Comparison of ENCODE assay signal across 16 cellular contexts in the genomic region with DNA sequence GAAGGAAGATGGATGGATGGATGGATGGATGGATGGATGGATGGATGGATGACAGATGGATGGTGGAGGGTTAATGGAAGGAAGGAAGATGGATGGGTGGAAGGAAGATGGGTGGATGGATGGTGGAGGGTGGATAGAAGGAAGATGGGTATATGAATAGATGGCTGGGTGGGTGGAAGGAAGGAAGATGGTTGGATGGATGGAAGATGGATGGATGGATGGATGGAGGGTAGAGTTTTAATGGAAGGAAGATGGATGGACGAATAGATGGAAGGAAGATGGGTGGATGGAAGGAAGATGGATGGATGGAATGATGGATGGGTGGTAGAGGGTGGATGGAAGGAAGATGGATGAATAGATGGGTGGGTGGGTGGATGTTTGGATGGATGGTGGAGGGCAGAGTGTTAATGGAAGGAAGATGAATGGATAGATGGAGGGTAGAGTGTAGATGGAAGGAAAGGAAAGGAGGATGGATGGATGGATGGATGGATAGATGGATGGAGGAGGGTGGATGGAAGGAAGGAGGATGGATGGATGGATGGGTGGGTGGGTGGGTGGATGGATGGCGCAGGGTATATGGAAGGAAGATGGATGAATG. TPM values are rescaled to one million over a fixed set of nuclear protein-coding genes. Genes with fewer than 3 reads are reported as not detected.
A peak's percentile ranks its signal among the peaks of the same experiment; 100 is the strongest.
DNase-seq lines count a peak whose midpoint lies in the region; ATAC-seq, FAIRE-seq and TF ChIP-seq lines count a peak whose summit lies in the region.
"Had no signal": no experiment of that assay in that cellular context is flagged by ENCODE, and none has a peak within 500 bp of the region (broad histone marks: within the 10 kb centered on the region; RNA-seq: fewer than 3 reads in every experiment).

No MANE protein-coding gene starts in this region.

- H3K27me3 ChIP-seq in HepG2 (ENCODE audit: control insufficient read depth in 1 of 2, insufficient read depth in 2 of 2, low read length in 2 of 2) (no peaks in the 10 kb centered on the region), right lobe of liver (no peaks in the 10 kb centered on the region), H1 (replicated peaks in 1 of 4; ENCODE audit: control insufficient read depth in 3 of 4, extremely low read depth in 1 of 4, insufficient read depth in 3 of 4, low read length in 3 of 4) (0 out of 7 replicates have a peak, but pooled peaks cover 0 to 6% (median 0%) of the 10 kb centered on the region in 4 experiments), osteoblast (ENCODE audit: insufficient read depth, low read length) (no peaks in the 10 kb centered on the region)

- no peak for FAIRE-seq in HepG2 (lab: Jason Lieb, UNC)
- no peak for FAIRE-seq in H1 (lab: Jason Lieb, UNC)
- FAIRE-seq: G401.6, GM12892 had no signal

- H3K36me3 ChIP-seq in HepG2 (replicated peaks in 1 of 2; ENCODE audit: control insufficient read depth in 1 of 2, insufficient read depth in 2 of 2, low read length in 2 of 2), result peaks cover 13 to 17% of the 10 kb centered on the region in 2 experiments
- peaks cover 0 to 21% (median 5%) of the 10 kb centered on the region in 4 donors for H3K36me3 ChIP-seq in right lobe of liver
- H3K36me3 ChIP-seq in H1 (ENCODE audit: control insufficient read depth in 2 of 4, insufficient read depth in 4 of 4, low read length in 3 of 4), result peaks cover 8 to 32% (median 26%) of the 10 kb centered on the region in 4 experiments; a peak in 7 of 8 replicates
- H3K36me3 ChIP-seq in osteoblast (ENCODE audit: insufficient read depth, low read length), result peaks cover 21% of the 10 kb centered on the region

- no peak for DNase-seq in HepG2 (ENCODE audit: low spot score)
- DNase-seq in right lobe of liver, result no peak
- no peak for DNase-seq in H1 (ENCODE audit: low read depth in 1 of 2, low spot score in 2 of 2)
- DNase-seq in osteoblast (ENCODE audit: insufficient read length, low spot score, missing footprints), result peak; percentile 17
- no peak for DNase-seq in left colon
- DNase-seq in kidney glomerular epithelial cell (lab: John Stamatoyannopoulos, UW), result no peak
- DNase-seq: C1 segment of cervical spinal cord; Caco-2; CD8-positive, alpha-beta T cell; DMS153; DND-41; GOT3; H7; HCEC 1CT had no signal

- H3K9ac ChIP-seq in HepG2 (ENCODE audit: insufficient read depth, low read depth, low read length) (no peak overlapping the region), H1 (replicated peaks in 1 of 4; ENCODE audit: extremely low read depth in 1 of 4, low read depth in 3 of 4, low read length in 3 of 4) (no peak overlapping the region)

- no peak overlapping the region for H4K8ac ChIP-seq in H1 (ENCODE audit: extremely low read depth, insufficient read depth, low read length)

- H3K14ac ChIP-seq in H1 (ENCODE audit: insufficient read length), result no peak overlapping the region

- H3K27ac ChIP-seq in HepG2 (ENCODE audit: extremely low read length, insufficient read depth, low read length) (no peak overlapping the region), right lobe of liver (no peak overlapping the region), H1 (ENCODE audit: low read depth, low read length) (no peak overlapping the region), osteoblast (ENCODE audit: low read depth, low read length) (no peak overlapping the region)

- no peak overlapping the region for H3K23ac ChIP-seq in H1 (ENCODE audit: insufficient read length)

- intact Hi-C loops in HepG2 (cut with micrococcal nuclease; ENCODE audit: unreplicated experiment), result no loop called here
- intact Hi-C loops in right lobe of liver (cut with DNase I), result loop anchor here in 1 of 2 donors (10.0 kb wide), 1 partner anchor 124 kb away; a partner anchor contains a TSS
- intact Hi-C loops in left colon (cut with DNase I, micrococcal nuclease), result no loop called here

- CTCF ChIA-PET in HepG2 (lab: Yijun Ruan, JAX; ENCODE audit: low intra/inter-chr PET ratio, low total read pairs) (no interaction called here), H1 (lab: Charles Lee; ENCODE audit: partially characterized antibody) (interaction anchor here (1.3 kb wide), 1 partner anchor 35 kb away, joined by 6 read pairs; no protein-coding TSS in a partner anchor)

- no peak overlapping the region for H2BK20ac ChIP-seq in H1 (ENCODE audit: low read length)

- H2BK5ac ChIP-seq in H1 (ENCODE audit: low read depth, low read length), result no peak overlapping the region

- no peak overlapping the region for H2BK120ac ChIP-seq in H1 (replicated peaks; ENCODE audit: low read depth, low read length)

- H2BK12ac ChIP-seq in H1 (ENCODE audit: low read depth, low read length), result no peak overlapping the region

- H3K4ac ChIP-seq in H1 (replicated peaks; ENCODE audit: insufficient read length, low read depth, low read length), result no peak overlapping the region

- TF ChIP-seq EP300 in HepG2 (IDR thresholded peaks at IDR 0.05; ENCODE audit: low read depth in 2 of 2, low read length in 2 of 2) (no peak), HepG2 (CRISPR knock-in tag; IDR thresholded peaks at IDR 0.05; ENCODE audit: borderline replicate concordance) (no peak), H1 (IDR thresholded peaks at IDR 0.05; ENCODE audit: borderline replicate concordance in 1 of 2, low read depth in 2 of 2, low read length in 2 of 2) (no peak)

- POLR2A ChIA-PET in HepG2 (lab: Yijun Ruan, JAX) (no interaction called here), H1 (lab: Charles Lee; ENCODE audit: partially characterized antibody) (interaction anchor here (1.2 kb wide), 1 partner anchor 9 kb away, joined by 3 read pairs; no protein-coding TSS in a partner anchor)

- TF ChIP-seq RAD21 in HepG2 (CRISPR knock-in tag; IDR thresholded peaks at IDR 0.05) (no peak), H1 (IDR thresholded peaks at IDR 0.05 in 1 of 2, conservative IDR thresholded peaks at IDR 0.05 in 1 of 2; ENCODE audit: low read depth in 2 of 2, low read length in 2 of 2) (no peak)

- H3K4me1 ChIP-seq in HepG2 (ENCODE audit: insufficient read depth, low read length) (no peaks in the 10 kb centered on the region), right lobe of liver (no peaks in the 10 kb centered on the region), H1 (replicated peaks in 1 of 4; ENCODE audit: control insufficient read depth in 3 of 4, insufficient read depth in 4 of 4, low read length in 3 of 4) (peaks cover 0 to under 1% (median 0%) of the 10 kb centered on the region in 4 experiments; a peak in 1 of 7 replicates), osteoblast (ENCODE audit: insufficient read depth, low read length) (no peaks in the 10 kb centered on the region)
- H3K4me1 ChIP-seq: Caco-2 had no signal

- in situ Hi-C loops in HepG2 (cut with HindIII; ENCODE audit: extremely low pct_ligation_motif_present, low pct_unique_long_range_greater_than_20kb), result loop anchor here (10.0 kb wide), 1 partner anchor 124 kb away; a partner anchor contains a TSS

- WGBS in HepG2 (ENCODE audit: low lambda C conversion rate), result 84% methylated on average over 2 of the region's 2 CpGs
- WGBS in right lobe of liver (ENCODE audit: insufficient coverage, low coverage, low lambda C conversion rate, missing lambda C conversion rate), result 85% methylated on average over 2 of the region's 2 CpGs
- 95 to 100% methylated on average over 1 to 2 of the region's 2 CpGs for WGBS in H1 (ENCODE audit: extremely low coverage in 1 of 2, insufficient coverage in 1 of 2, insufficient read length in 1 of 2, insufficient replicate concordance in 2 of 2, low coverage in 1 of 2, low lambda C conversion rate in 2 of 2, missing lambda C conversion rate in 1 of 2), 2 experiments

- peaks cover 8% of the 10 kb centered on the region for H3K23me2 ChIP-seq in H1 (ENCODE audit: low read depth, low read length)

- no peaks in the 10 kb centered on the region for H3K79me1 ChIP-seq in H1 (ENCODE audit: low read depth, low read length)

- H2AFZ ChIP-seq in HepG2 (ENCODE audit: low read length), result no peak overlapping the region
- no peak overlapping the region for H2AFZ ChIP-seq in H1 (ENCODE audit: low read length)
- no peak overlapping the region for H2AFZ ChIP-seq in osteoblast (ENCODE audit: low read length)

- ATAC-seq in HepG2 (no peak), right lobe of liver (no peak), left colon (no peak)
- ATAC-seq: CD8-positive, alpha-beta T cell had no signal

- H4K91ac ChIP-seq in H1 (replicated peaks; ENCODE audit: insufficient read length, low read length), result no peak overlapping the region

- no peak overlapping the region for H3K18ac ChIP-seq in H1 (ENCODE audit: extremely low read depth, low read length)

- H3K4me2 ChIP-seq in HepG2 (ENCODE audit: low read depth, low read length) (no peak overlapping the region), H1 (ENCODE audit: insufficient read depth in 1 of 2, low read depth in 2 of 2, low read length in 2 of 2) (no peak overlapping the region), osteoblast (ENCODE audit: insufficient read depth, low read length) (no peak overlapping the region)

- peak overlapping the region; percentile 43 for H3K56ac ChIP-seq in H1 (replicated peaks; ENCODE audit: insufficient read length, low read depth, low read length)

- BruUV-seq in HepG2 (replicated peaks; lab: Mats Ljungman, UMichigan), result no TSS peak

- no peak overlapping the region for H2AK5ac ChIP-seq in H1 (ENCODE audit: low read depth, low read length)

- no peak overlapping the region for H2BK15ac ChIP-seq in H1 (ENCODE audit: low read length)

- H4K20me1 ChIP-seq in HepG2 (ENCODE audit: insufficient read depth, low read length) (no peaks in the 10 kb centered on the region), H1 (replicated peaks in 1 of 2; ENCODE audit: control insufficient read depth in 1 of 2, insufficient read depth in 2 of 2, low read length in 2 of 2) (peaks cover 0 to 12% of the 10 kb centered on the region in 2 experiments), osteoblast (ENCODE audit: insufficient read depth, low read length) (peaks cover 19% of the 10 kb centered on the region)

- no peaks in the 10 kb centered on the region for H3K79me2 ChIP-seq in HepG2 (ENCODE audit: insufficient read depth, low read length)
- no peaks in the 10 kb centered on the region for H3K79me2 ChIP-seq in H1 (ENCODE audit: control insufficient read depth in 1 of 2, insufficient read depth in 2 of 2, low read length in 2 of 2)
- H3K79me2 ChIP-seq in osteoblast (ENCODE audit: insufficient read depth, low read length), result no peaks in the 10 kb centered on the region

- no peak overlapping the region for H4K5ac ChIP-seq in H1 (ENCODE audit: insufficient read length, low read depth, low read length)

- no peak overlapping the region for H3K4me3 ChIP-seq in HepG2 (replicated peaks in 1 of 3; ENCODE audit: insufficient read depth in 1 of 3, low read depth in 2 of 3, low read length in 3 of 3)
- no peak overlapping the region for H3K4me3 ChIP-seq in right lobe of liver
- H3K4me3 ChIP-seq in H1 (ENCODE audit: extremely low read depth in 1 of 4, insufficient read depth in 2 of 4, low read depth in 3 of 4, low read length in 4 of 4), result no peak overlapping the region
- H3K4me3 ChIP-seq in osteoblast (ENCODE audit: insufficient read depth, low read length), result no peak overlapping the region

- H3K9me3 ChIP-seq in HepG2 (ENCODE audit: low read length), result no peaks in the 10 kb centered on the region
- no peaks in the 10 kb centered on the region for H3K9me3 ChIP-seq in right lobe of liver
- peaks cover 0 to 4% of the 10 kb centered on the region in 2 experiments; a peak in 2 of 4 replicates for H3K9me3 ChIP-seq in H1 (ENCODE audit: insufficient read depth in 2 of 2, low read depth in 1 of 2, low read length in 1 of 2)
- H3K9me3 ChIP-seq in osteoblast (ENCODE audit: low read depth, low read length), result no peaks in the 10 kb centered on the region

- TF ChIP-seq CTCF in HepG2 (CRISPR knock-in tag; IDR thresholded peaks at IDR 0.05), result no peak
- TF ChIP-seq CTCF in right lobe of liver (IDR thresholded peaks at IDR 0.05), result no peak
- no peak for TF ChIP-seq CTCF in H1 (IDR thresholded peaks at IDR 0.05; ENCODE audit: control extremely low read depth in 1 of 3, insufficient read depth in 1 of 3, low read depth in 1 of 3, low read length in 3 of 3)
- TF ChIP-seq CTCF in osteoblast (IDR thresholded peaks at IDR 0.05; ENCODE audit: extremely low read depth, low read depth, low read length), result no peak

- TF ChIP-seq POLR2A in HepG2 (IDR thresholded peaks at IDR 0.05; ENCODE audit: insufficient read depth in 1 of 2, low read depth in 2 of 2, low read length in 2 of 2), result no peak
- TF ChIP-seq POLR2A in right lobe of liver (IDR thresholded peaks at IDR 0.05), result no peak
- no peak for TF ChIP-seq POLR2A in H1 (IDR thresholded peaks at IDR 0.05; ENCODE audit: control extremely low read depth in 1 of 2, low read depth in 2 of 2, low read length in 2 of 2)

RNA-seq across cellular contexts. Expression of a gene that starts 22.1 kb away (rescaled TPM):
- total RNA-seq in HepG2 (2016; rRNA removed; fragmentation: Illumina TruSeq; extraction: Trizol) (2.8 and 4.0 TPM in 2 replicates), right lobe of liver (10 to 100 TPM in 5 of 6 experiments, 1 to 10 TPM in 1; 6.6 to 15.6 (median 11.3) TPM), osteoblast (5.1 and 5.6 TPM in 2 replicates), left colon (1 to 10 TPM; 8.7 to 9.8 TPM)
- 0.79 and 0.91 TPM in 2 replicates for total RNA-seq in HepG2 (2016; cell fraction: cytosol; rRNA removed; fragmentation: Illumina TruSeq; extraction: Trizol; ENCODE audit: low read depth)
- 2.6 and 3.4 TPM in 2 replicates for total RNA-seq in HepG2 (2016; cell fraction: insoluble cytoplasmic fraction; rRNA removed; fragmentation: Illumina TruSeq; extraction: Trizol)
- total RNA-seq in HepG2 (2016; cell fraction: membrane; rRNA removed; fragmentation: Illumina TruSeq; extraction: Trizol), result 1.7 and 1.9 TPM in 2 replicates
- 3.8 and 4.8 TPM in 2 replicates for total RNA-seq in HepG2 (2016; cell fraction: nucleus; rRNA removed; fragmentation: Illumina TruSeq; extraction: Trizol)
- polyA plus RNA-seq in HepG2 (2011; rRNA removed) (1.8 and 2.0 TPM in 2 replicates), H1 (2011; rRNA removed) (3.7 and 4.6 TPM in 2 replicates)
- polyA plus RNA-seq in HepG2 (2011; cell fraction: cytosol; rRNA removed), result 1.4 and 1.5 TPM in 2 replicates
- polyA plus RNA-seq in HepG2 (2011; cell fraction: nucleus; rRNA removed), result 5.0 and 5.9 TPM in 2 replicates
- 1.5 and 2.0 TPM in 2 replicates for polyA plus RNA-seq in HepG2 (2012)
- polyA plus RNA-seq in HepG2 (2016; cell fraction: cytosol; fragmentation: Illumina TruSeq; extraction: Trizol; ENCODE audit: low read depth), result 0.28 and 0.36 TPM in 2 replicates
- polyA plus RNA-seq in HepG2 (2016; cell fraction: insoluble cytoplasmic fraction; fragmentation: Illumina TruSeq; extraction: Trizol; ENCODE audit: low read depth), result 3.1 and 3.6 TPM in 2 replicates
- polyA plus RNA-seq in HepG2 (2016; cell fraction: membrane; fragmentation: Illumina TruSeq; extraction: Trizol; ENCODE audit: low read depth), result 0.69 and 0.76 TPM in 2 replicates
- polyA plus RNA-seq in HepG2 (2016; cell fraction: nucleus; fragmentation: Illumina TruSeq; extraction: Trizol; ENCODE audit: insufficient read depth, low read depth), result 4.2 and 4.4 TPM in 2 replicates
- polyA minus RNA-seq in HepG2 (2011; rRNA and poly(A)+ RNA removed; ENCODE audit: low replicate concordance), result 1.8 and 5.1 TPM in 2 replicates
- polyA minus RNA-seq in HepG2 (2011; cell fraction: cytosol; rRNA and poly(A)+ RNA removed), result 0.79 and 1.4 TPM in 2 replicates
- polyA minus RNA-seq in HepG2 (2011; cell fraction: nucleus; rRNA and poly(A)+ RNA removed), result 8.5 and 8.8 TPM in 2 replicates
- 5.8 and 7.0 TPM in 2 replicates for total RNA-seq in H1 (2021; fragmentation: NEBNext Ultra II Directional; extraction: Animal tissue kit (Norgen Biotek cat#: 25700))
- 3.9 TPM for polyA plus RNA-seq in H1 (2011; cell fraction: cytosol; rRNA removed)
- polyA plus RNA-seq in H1 (2011; cell fraction: nucleus; rRNA removed), result 12.8 TPM
- 3.2 to 3.9 TPM (median 3.6 TPM) in 4 replicates for polyA plus RNA-seq in H1 (2012, experiment 1 of 2)
- polyA plus RNA-seq in H1 (2012, experiment 2 of 2), result 1.7 TPM
- polyA plus RNA-seq in H1 (2013, experiment 1 of 2), result 3.0 TPM
- 2.4 TPM for polyA plus RNA-seq in H1 (2013, experiment 2 of 2)
- polyA minus RNA-seq in H1 (2011; rRNA and poly(A)+ RNA removed), result 18.3 and 19.3 TPM in 2 replicates
- 6.3 TPM for polyA minus RNA-seq in H1 (2011; cell fraction: cytosol; rRNA and poly(A)+ RNA removed)
- 26.2 TPM for polyA minus RNA-seq in H1 (2011; cell fraction: nucleus; rRNA and poly(A)+ RNA removed)

RNA-seq across cellular contexts. Expression of a gene that starts 32.0 kb away (rescaled TPM):
- total RNA-seq in HepG2 (2016; rRNA removed; fragmentation: Illumina TruSeq; extraction: Trizol), result 18.1 and 27.1 TPM in 2 replicates
- total RNA-seq in HepG2 (2016; cell fraction: cytosol; rRNA removed; fragmentation: Illumina TruSeq; extraction: Trizol; ENCODE audit: low read depth), result 11.4 and 11.5 TPM in 2 replicates
- 18.2 and 24.7 TPM in 2 replicates for total RNA-seq in HepG2 (2016; cell fraction: insoluble cytoplasmic fraction; rRNA removed; fragmentation: Illumina TruSeq; extraction: Trizol)
- 21.9 and 22.1 TPM in 2 replicates for total RNA-seq in HepG2 (2016; cell fraction: membrane; rRNA removed; fragmentation: Illumina TruSeq; extraction: Trizol)
- total RNA-seq in HepG2 (2016; cell fraction: nucleus; rRNA removed; fragmentation: Illumina TruSeq; extraction: Trizol), result 32.7 and 36.4 TPM in 2 replicates
- 20.5 and 26.5 TPM in 2 replicates for polyA plus RNA-seq in HepG2 (2011; rRNA removed)
- polyA plus RNA-seq in HepG2 (2011; cell fraction: cytosol; rRNA removed), result 14.6 and 23.2 TPM in 2 replicates
- polyA plus RNA-seq in HepG2 (2011; cell fraction: nucleus; rRNA removed), result 50.0 and 59.1 TPM in 2 replicates
- 20.8 and 24.1 TPM in 2 replicates for polyA plus RNA-seq in HepG2 (2012)
- polyA plus RNA-seq in HepG2 (2016; cell fraction: cytosol; fragmentation: Illumina TruSeq; extraction: Trizol; ENCODE audit: low read depth), result 5.0 and 5.2 TPM in 2 replicates
- 24.2 and 30.6 TPM in 2 replicates for polyA plus RNA-seq in HepG2 (2016; cell fraction: insoluble cytoplasmic fraction; fragmentation: Illumina TruSeq; extraction: Trizol; ENCODE audit: low read depth)
- 6.9 and 8.0 TPM in 2 replicates for polyA plus RNA-seq in HepG2 (2016; cell fraction: membrane; fragmentation: Illumina TruSeq; extraction: Trizol; ENCODE audit: low read depth)
- 47.7 and 49.4 TPM in 2 replicates for polyA plus RNA-seq in HepG2 (2016; cell fraction: nucleus; fragmentation: Illumina TruSeq; extraction: Trizol; ENCODE audit: insufficient read depth, low read depth)
- 5.0 and 29.3 TPM in 2 replicates for polyA minus RNA-seq in HepG2 (2011; rRNA and poly(A)+ RNA removed; ENCODE audit: low replicate concordance)
- polyA minus RNA-seq in HepG2 (2011; cell fraction: cytosol; rRNA and poly(A)+ RNA removed), result 11.4 and 16.2 TPM in 2 replicates
- polyA minus RNA-seq in HepG2 (2011; cell fraction: nucleus; rRNA and poly(A)+ RNA removed), result 49.3 and 51.1 TPM in 2 replicates
- total RNA-seq in right lobe of liver, result 100 to 1,000 TPM in 1 of 6 experiments, 10 to 100 TPM in 5; 40.1 to 170 (median 53.9) TPM
- 0.48 and 0.58 TPM in 2 replicates for total RNA-seq in H1 (2021; fragmentation: NEBNext Ultra II Directional; extraction: Animal tissue kit (Norgen Biotek cat#: 25700))
- polyA plus RNA-seq in H1 (2011; rRNA removed), result 0.76 and 1.5 TPM in 2 replicates
- polyA plus RNA-seq in H1 (2011; cell fraction: cytosol; rRNA removed), result 1.2 TPM
- 2.4 TPM for polyA plus RNA-seq in H1 (2011; cell fraction: nucleus; rRNA removed)
- polyA plus RNA-seq in H1 (2012, experiment 1 of 2), result 0.53 to 0.86 TPM (median 0.70 TPM) in 4 replicates
- polyA plus RNA-seq in H1 (2012, experiment 2 of 2), result 0.34 TPM
- 0.34 TPM for polyA plus RNA-seq in H1 (2013, experiment 1 of 2)
- polyA plus RNA-seq in H1 (2013, experiment 2 of 2), result 0.48 TPM
- 0.16 and 0.22 TPM in 2 replicates for polyA minus RNA-seq in H1 (2011; rRNA and poly(A)+ RNA removed)
- polyA minus RNA-seq in H1 (2011; cell fraction: cytosol; rRNA and poly(A)+ RNA removed), result 0.59 TPM
- 2.5 TPM for polyA minus RNA-seq in H1 (2011; cell fraction: nucleus; rRNA and poly(A)+ RNA removed)
- 3.6 and 5.0 TPM in 2 replicates for total RNA-seq in osteoblast
- total RNA-seq in left colon, result 10 to 100 TPM; 14.5 to 14.7 TPM

RNA-seq across cellular contexts. Expression of a gene that starts 47.1 kb away (rescaled TPM):
- total RNA-seq in HepG2 (2016; rRNA removed; fragmentation: Illumina TruSeq; extraction: Trizol), result 0.49 TPM in 1 of 2 replicates, not detected in the other
- total RNA-seq in HepG2 (2016; cell fraction: cytosol; rRNA removed; fragmentation: Illumina TruSeq; extraction: Trizol; ENCODE audit: low read depth), result not detected in 2 replicates
- total RNA-seq in HepG2 (2016; cell fraction: insoluble cytoplasmic fraction; rRNA removed; fragmentation: Illumina TruSeq; extraction: Trizol), result not detected in 2 replicates
- not detected in 2 replicates for total RNA-seq in HepG2 (2016; cell fraction: membrane; rRNA removed; fragmentation: Illumina TruSeq; extraction: Trizol)
- not detected in 2 replicates for total RNA-seq in HepG2 (2016; cell fraction: nucleus; rRNA removed; fragmentation: Illumina TruSeq; extraction: Trizol)
- 0.21 TPM in 1 of 2 replicates, not detected in the other for polyA plus RNA-seq in HepG2 (2011; rRNA removed)
- polyA plus RNA-seq in HepG2 (2011; cell fraction: cytosol; rRNA removed), result 0.05 TPM in 1 of 2 replicates, not detected in the other
- 0.77 and 1.2 TPM in 2 replicates for polyA plus RNA-seq in HepG2 (2011; cell fraction: nucleus; rRNA removed)
- not detected in 2 replicates for polyA plus RNA-seq in HepG2 (2012)
- polyA plus RNA-seq in HepG2 (2016; cell fraction: cytosol; fragmentation: Illumina TruSeq; extraction: Trizol; ENCODE audit: low read depth), result not detected in 2 replicates
- not detected in 2 replicates for polyA plus RNA-seq in HepG2 (2016; cell fraction: insoluble cytoplasmic fraction; fragmentation: Illumina TruSeq; extraction: Trizol; ENCODE audit: low read depth)
- polyA plus RNA-seq in HepG2 (2016; cell fraction: membrane; fragmentation: Illumina TruSeq; extraction: Trizol; ENCODE audit: low read depth), result not detected in 2 replicates
- polyA plus RNA-seq in HepG2 (2016; cell fraction: nucleus; fragmentation: Illumina TruSeq; extraction: Trizol; ENCODE audit: insufficient read depth, low read depth), result not detected in 2 replicates
- polyA minus RNA-seq in HepG2 (2011; rRNA and poly(A)+ RNA removed; ENCODE audit: low replicate concordance), result 0.21 TPM in 1 of 2 replicates, not detected in the other
- polyA minus RNA-seq in HepG2 (2011; cell fraction: cytosol; rRNA and poly(A)+ RNA removed), result not detected in 2 replicates
- polyA minus RNA-seq in HepG2 (2011; cell fraction: nucleus; rRNA and poly(A)+ RNA removed), result 0.62 TPM in 1 of 2 replicates, not detected in the other
- total RNA-seq in right lobe of liver, result 10 to 100 TPM in 3 of 6 experiments, 1 to 10 TPM in 2, under 1 TPM in 1; 0.56 to 26.8 (median 7.1) TPM
- 2.0 and 3.6 TPM in 2 replicates for total RNA-seq in H1 (2021; fragmentation: NEBNext Ultra II Directional; extraction: Animal tissue kit (Norgen Biotek cat#: 25700))
- polyA plus RNA-seq in H1 (2011; rRNA removed), result 4.2 and 7.5 TPM in 2 replicates
- polyA plus RNA-seq in H1 (2011; cell fraction: cytosol; rRNA removed), result 5.4 TPM
- 27.9 TPM for polyA plus RNA-seq in H1 (2011; cell fraction: nucleus; rRNA removed)
- polyA plus RNA-seq in H1 (2012, experiment 1 of 2), result 3.8 to 7.5 TPM (median 5.9 TPM) in 4 replicates
- polyA plus RNA-seq in H1 (2012, experiment 2 of 2), result 2.7 TPM
- 3.8 TPM for polyA plus RNA-seq in H1 (2013, experiment 1 of 2)
- polyA plus RNA-seq in H1 (2013, experiment 2 of 2), result 4.0 TPM
- polyA minus RNA-seq in H1 (2011; rRNA and poly(A)+ RNA removed), result 2.3 and 3.2 TPM in 2 replicates
- polyA minus RNA-seq in H1 (2011; cell fraction: cytosol; rRNA and poly(A)+ RNA removed), result 2.6 TPM
- polyA minus RNA-seq in H1 (2011; cell fraction: nucleus; rRNA and poly(A)+ RNA removed), result 4.1 TPM
- 0.29 and 0.72 TPM in 2 replicates for total RNA-seq in osteoblast
- 1 to 10 TPM in 1 of 2 donors, under 1 TPM in 1; 0.24 to 1.0 TPM for total RNA-seq in left colon
- total RNA-seq: CD8-positive, alpha-beta T cell had no signal
